13 cellular contexts compared by ENCODE assay signal in genomic region chr20:329851-330232, GRCh38. TPM values are rescaled to one million over a fixed set of nuclear protein-coding genes. Genes with fewer than 3 reads are reported as not detected.
DNase-seq lines count a peak whose midpoint lies in the region; ATAC-seq and TF ChIP-seq lines count a peak whose summit lies in the region.
"Had no signal": no experiment of that assay in that cellular context is flagged by ENCODE, and none has a peak within 500 bp of the region (broad histone marks: within the 10 kb centered on the region; RNA-seq: fewer than 3 reads in every experiment).

No MANE protein-coding gene starts in this region.

- intact Hi-C loops in CD4-positive, alpha-beta memory T cell (cut with micrococcal nuclease): loop anchor here (1.0 to 2.0 kb wide), 2 partner anchors 40 to 63 kb away; partner anchors contain the start of gene C20orf96
- intact Hi-C loops in ascending aorta (cut with DNase I): loop anchor here (1.0 to 10.0 kb wide), 4 partner anchors 63 to 1565 kb away; partner anchors contain the start of genes FKBP1A and SIRPA

- H3K36me3 Mint-ChIP-seq in CD4-positive, alpha-beta memory T cell: peaks cover 0 to under 1% of the 10 kb centered on the region in 2 donors
- peaks cover 4% of the 10 kb centered on the region for H3K36me3 Mint-ChIP-seq in neural crest cell (ENCODE audit: low read depth)
- H3K36me3 Mint-ChIP-seq: activated naive CD4-positive, alpha-beta T cell treated with anti-CD3 and anti-CD28 coated beads, Interleukin-2, amount 50 U/mL, for 24 hours; natural killer cell had no signal

- H3K4me1 ChIP-seq in CD4-positive, alpha-beta memory T cell (ENCODE audit: insufficient read depth, low read length): peaks cover 17% of the 10 kb centered on the region
- H3K4me1 ChIP-seq in HUES6 (ENCODE audit: control insufficient read depth, insufficient read depth, low read length) (peaks cover 25% of the 10 kb centered on the region), ascending aorta (peaks cover 0 to 5% of the 10 kb centered on the region in 2 donors)
- H3K4me1 ChIP-seq: foreskin keratinocyte had no signal

- no peak for TF ChIP-seq CTCF in ascending aorta (IDR thresholded peaks at IDR 0.05)
- no peak for TF ChIP-seq CTCF in neural crest cell (conservative IDR thresholded peaks at IDR 0.05)

- H3K27me3 Mint-ChIP-seq in CD4-positive, alpha-beta memory T cell: no peaks in the 10 kb centered on the region
- H3K27me3 Mint-ChIP-seq in neural crest cell (ENCODE audit: low read depth): peaks cover 2% of the 10 kb centered on the region
- H3K27me3 Mint-ChIP-seq: activated CD8-positive, alpha-beta T cell treated with anti-CD3 and anti-CD28 coated beads for 36 hours; activated naive CD4-positive, alpha-beta T cell treated with anti-CD3 and anti-CD28 coated beads, Interleukin-2, amount 50 U/mL, for 24 hours had no signal

- no peak overlapping the region for H3K27ac ChIP-seq in CD4-positive, alpha-beta memory T cell (ENCODE audit: low read depth, low read length)
- H3K27ac ChIP-seq in HUES6 (ENCODE audit: low read depth, low read length) (no peak overlapping the region), ascending aorta (peak overlapping the region; percentile 38 to 98)
- H3K27ac ChIP-seq: foreskin keratinocyte had no signal

- no peak for ATAC-seq in GM18858 (IDR thresholded peaks at IDR 0.05; ENCODE audit: unreplicated experiment)

- no peaks in the 10 kb centered on the region for H3K9me3 ChIP-seq in CD4-positive, alpha-beta memory T cell (ENCODE audit: control insufficient read depth in 1 of 2, low read length in 2 of 2)
- H3K9me3 ChIP-seq in HUES6 (ENCODE audit: control insufficient read depth, insufficient read depth, low read depth, low read length): no peaks in the 10 kb centered on the region
- no peaks in the 10 kb centered on the region for H3K9me3 ChIP-seq in ascending aorta

- no peaks in the 10 kb centered on the region for H3K36me3 ChIP-seq in CD4-positive, alpha-beta memory T cell (ENCODE audit: insufficient read depth, low read length)
- H3K36me3 ChIP-seq in HUES6 (ENCODE audit: control insufficient read depth, insufficient read depth, low read length) (peaks cover 6% of the 10 kb centered on the region), ascending aorta (no peaks in the 10 kb centered on the region)

- H3K4me1 Mint-ChIP-seq in CD4-positive, alpha-beta memory T cell: peaks cover 2 to 25% (median 12%) of the 10 kb centered on the region in 4 donors
- peaks cover 36% of the 10 kb centered on the region for H3K4me1 Mint-ChIP-seq in neural crest cell

- POLR2A ChIA-PET in CD4-positive, alpha-beta memory T cell (lab: Charles Lee; ENCODE audit: partially characterized antibody): interaction anchor here (2.6 kb wide), 1 partner anchor 31 kb away, joined by 11 read pairs; no protein-coding TSS in a partner anchor

- H3K9ac ChIP-seq in HUES6 (ENCODE audit: low read length): no peak overlapping the region

- CTCF ChIA-PET in CD4-positive, alpha-beta memory T cell (lab: Charles Lee; ENCODE audit: partially characterized antibody): interaction anchor here (0.5 to 4.5 kb wide), 18 partner anchors 9 to 147 kb away, joined by 3 to 79 read pairs (median 8); partner anchors contain the start of genes DEFB132 and TRIB3

- no peak overlapping the region for H3K4me3 ChIP-seq in CD4-positive, alpha-beta memory T cell (ENCODE audit: low read length in 2 of 2)
- H3K4me3 ChIP-seq in HUES6 (ENCODE audit: low read depth, low read length): peak overlapping the region; percentile 5; the same call in 1 of the 2 replicates
- H3K4me3 ChIP-seq in ascending aorta: no peak overlapping the region

- peak overlapping the region in 1 of 8 donors; percentile 39 for H3K4me3 Mint-ChIP-seq in CD4-positive, alpha-beta memory T cell
- H3K4me3 Mint-ChIP-seq in neural crest cell: peak overlapping the region; percentile 90
- H3K4me3 Mint-ChIP-seq: activated naive CD4-positive, alpha-beta T cell treated with anti-CD3 and anti-CD28 coated beads, Interleukin-2, amount 50 U/mL, for 24 hours; dendritic cell treated with granulocyte-macrophage colony-stimulating factor and Interleukin-4, amounts not matched to agents 40 ng/mL and 50 ng/mL, for 4 days; natural killer cell had no signal

- DNase-seq in CD4-positive, alpha-beta memory T cell: no peak
- no peak for DNase-seq in ascending aorta (ENCODE audit: low spot score in 2 of 2)
- no peak for DNase-seq in neural crest cell (ENCODE audit: low read depth, low spot score)
- DNase-seq in GDM1 (lab: John Stamatoyannopoulos, UW): no peak
- DNase-seq in putamen (ENCODE audit: low spot score): no peak
- no peak for DNase-seq in NCI-H2081 treated with DMSO at 0.1 percent for 48 hours (lab: John Stamatoyannopoulos, UW)

- H3K27me3 ChIP-seq in CD4-positive, alpha-beta memory T cell (ENCODE audit: insufficient read depth, low read length): no peaks in the 10 kb centered on the region
- H3K27me3 ChIP-seq in HUES6 (ENCODE audit: control insufficient read depth, insufficient read depth, low read length) (peaks cover 4% of the 10 kb centered on the region; the same call in 1 of the 2 replicates), ascending aorta (no peaks in the 10 kb centered on the region)
- H3K27me3 ChIP-seq: foreskin keratinocyte had no signal

- peak overlapping the region in 4 of 7 donors; percentile 17 to 72 (median 61) for H3K27ac Mint-ChIP-seq in CD4-positive, alpha-beta memory T cell
- no peak overlapping the region for H3K27ac Mint-ChIP-seq in neural crest cell (ENCODE audit: unreplicated experiment)
- H3K27ac Mint-ChIP-seq: activated CD8-positive, alpha-beta T cell treated with anti-CD3 and anti-CD28 coated beads for 36 hours; dendritic cell treated with granulocyte-macrophage colony-stimulating factor and Interleukin-4, amounts not matched to agents 40 ng/mL and 50 ng/mL, for 4 days; natural killer cell had no signal

- no peaks in the 10 kb centered on the region for H3K9me3 Mint-ChIP-seq in CD4-positive, alpha-beta memory T cell
- no peaks in the 10 kb centered on the region for H3K9me3 Mint-ChIP-seq in neural crest cell
- H3K9me3 Mint-ChIP-seq: activated CD8-positive, alpha-beta T cell treated with anti-CD3 and anti-CD28 coated beads for 36 hours; activated naive CD4-positive, alpha-beta T cell treated with anti-CD3 and anti-CD28 coated beads, Interleukin-2, amount 50 U/mL, for 24 hours; dendritic cell treated with granulocyte-macrophage colony-stimulating factor and Interleukin-4, amounts not matched to agents 40 ng/mL and 50 ng/mL, for 4 days; natural killer cell had no signal

RNA-seq across cellular contexts. Expression of gene SOX12, which starts 4.5 kb away (rescaled TPM):
- 1 to 10 TPM; 4.7 to 5.0 TPM for total RNA-seq in CD4-positive, alpha-beta memory T cell
- polyA plus RNA-seq in CD4-positive, alpha-beta memory T cell: under 1 TPM; 0.08 to 0.69 TPM
- 6.2 TPM for total RNA-seq in ascending aorta
- total RNA-seq in neural crest cell: 88.7 and 88.8 TPM in 2 replicates

RNA-seq across cellular contexts. Expression of gene NRSN2, which starts 17.1 kb away (rescaled TPM):
- 1 to 10 TPM in 1 of 2 experiments, under 1 TPM in 1; 0.52 to 1.1 TPM for total RNA-seq in CD4-positive, alpha-beta memory T cell
- 1 to 10 TPM in 1 of 2 donors, not detected in 1; 1.3 TPM for polyA plus RNA-seq in CD4-positive, alpha-beta memory T cell
- total RNA-seq in ascending aorta: 24.5 TPM
- 42.0 and 44.4 TPM in 2 replicates for total RNA-seq in neural crest cell

RNA-seq across cellular contexts. Expression of gene ZCCHC3, which starts 32.5 kb away (rescaled TPM):
- 10 to 100 TPM; 27.9 to 29.8 TPM for total RNA-seq in CD4-positive, alpha-beta memory T cell
- 10 to 100 TPM in 1 of 2 donors, 1 to 10 TPM in 1; 5.8 to 12.2 TPM for polyA plus RNA-seq in CD4-positive, alpha-beta memory T cell
- total RNA-seq in ascending aorta (15.6 TPM), neural crest cell (58.9 and 59.2 TPM in 2 replicates)

RNA-seq across cellular contexts. Expression of gene C20orf96, which starts 39.3 kb away (rescaled TPM):
- 1 to 10 TPM; 1.8 to 2.5 TPM for total RNA-seq in CD4-positive, alpha-beta memory T cell
- polyA plus RNA-seq in CD4-positive, alpha-beta memory T cell: under 1 TPM; 0.25 to 0.39 TPM
- total RNA-seq in ascending aorta (0.32 TPM), neural crest cell (34.0 and 40.8 TPM in 2 replicates)

RNA-seq across cellular contexts. Expression of gene TRIB3, which starts 50.7 kb away (rescaled TPM):
- total RNA-seq in CD4-positive, alpha-beta memory T cell: 1 to 10 TPM; 7.2 to 8.1 TPM
- polyA plus RNA-seq in CD4-positive, alpha-beta memory T cell: 10 to 100 TPM in 1 of 2 donors, 1 to 10 TPM in 1; 8.7 to 12.4 TPM
- total RNA-seq in ascending aorta (not detected), neural crest cell (12.5 and 14.4 TPM in 2 replicates)

Comparison
In these comparisons a context has a peak if more than half of its experiments do, and no peak if none do; other contexts are left out.
1. H3K27ac ChIP-seq: peak in ascending aorta (2 of 2); none in CD4-positive, alpha-beta memory T cell (single experiment) and HUES6 (single experiment).
2. RNA of gene SOX12, which starts 4.5 kb away (total RNA-seq): 88.7 to 88.8 TPM in neural crest cell; 6.2 TPM in ascending aorta (single experiment) and 4.7 to 5.0 TPM in CD4-positive, alpha-beta memory T cell; every median in the first group is over 10 times any median in the second.
3. RNA of gene NRSN2, which starts 17.1 kb away (total RNA-seq): 42.0 to 44.4 TPM in neural crest cell and 24.5 TPM in ascending aorta (single experiment); 0.52 to 1.1 TPM in CD4-positive, alpha-beta memory T cell; every median in the first group is over 10 times any median in the second.